In the genomic region with DNA sequence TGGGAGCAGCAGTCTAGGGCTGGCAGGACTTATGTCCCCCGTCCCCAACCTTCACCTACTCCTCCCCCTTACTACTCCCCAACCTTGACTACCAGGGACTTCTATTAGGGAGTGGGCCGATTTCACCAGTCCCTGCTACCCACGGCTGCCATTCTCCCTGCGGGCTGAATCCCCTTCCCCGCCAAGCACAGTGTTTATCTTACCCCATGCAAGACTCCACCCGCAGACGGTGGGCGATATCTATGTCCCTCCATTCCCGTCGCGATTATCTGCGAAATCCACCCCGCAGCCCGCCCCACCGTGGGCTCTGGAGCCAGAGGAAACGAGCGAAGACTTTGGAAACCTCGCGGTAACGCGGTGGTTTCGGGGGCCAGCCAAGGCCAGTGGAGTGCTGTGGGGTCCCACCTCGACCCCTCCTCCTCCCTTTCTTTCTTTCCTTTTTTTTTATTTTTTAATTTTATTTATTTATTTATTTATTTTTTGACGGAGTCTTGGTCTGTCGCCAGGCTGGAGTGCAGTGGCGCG, we compare ENCODE assay signal across 2 cellular contexts.
TF ChIP-seq lines count a peak whose summit lies in the region.

No MANE protein-coding gene starts in this region.

TF ChIP-seq in GM23338, 12 proteins besides CTCF, POLR2A, EP300 and RAD21:
- TF ChIP-seq, protein P1, sequence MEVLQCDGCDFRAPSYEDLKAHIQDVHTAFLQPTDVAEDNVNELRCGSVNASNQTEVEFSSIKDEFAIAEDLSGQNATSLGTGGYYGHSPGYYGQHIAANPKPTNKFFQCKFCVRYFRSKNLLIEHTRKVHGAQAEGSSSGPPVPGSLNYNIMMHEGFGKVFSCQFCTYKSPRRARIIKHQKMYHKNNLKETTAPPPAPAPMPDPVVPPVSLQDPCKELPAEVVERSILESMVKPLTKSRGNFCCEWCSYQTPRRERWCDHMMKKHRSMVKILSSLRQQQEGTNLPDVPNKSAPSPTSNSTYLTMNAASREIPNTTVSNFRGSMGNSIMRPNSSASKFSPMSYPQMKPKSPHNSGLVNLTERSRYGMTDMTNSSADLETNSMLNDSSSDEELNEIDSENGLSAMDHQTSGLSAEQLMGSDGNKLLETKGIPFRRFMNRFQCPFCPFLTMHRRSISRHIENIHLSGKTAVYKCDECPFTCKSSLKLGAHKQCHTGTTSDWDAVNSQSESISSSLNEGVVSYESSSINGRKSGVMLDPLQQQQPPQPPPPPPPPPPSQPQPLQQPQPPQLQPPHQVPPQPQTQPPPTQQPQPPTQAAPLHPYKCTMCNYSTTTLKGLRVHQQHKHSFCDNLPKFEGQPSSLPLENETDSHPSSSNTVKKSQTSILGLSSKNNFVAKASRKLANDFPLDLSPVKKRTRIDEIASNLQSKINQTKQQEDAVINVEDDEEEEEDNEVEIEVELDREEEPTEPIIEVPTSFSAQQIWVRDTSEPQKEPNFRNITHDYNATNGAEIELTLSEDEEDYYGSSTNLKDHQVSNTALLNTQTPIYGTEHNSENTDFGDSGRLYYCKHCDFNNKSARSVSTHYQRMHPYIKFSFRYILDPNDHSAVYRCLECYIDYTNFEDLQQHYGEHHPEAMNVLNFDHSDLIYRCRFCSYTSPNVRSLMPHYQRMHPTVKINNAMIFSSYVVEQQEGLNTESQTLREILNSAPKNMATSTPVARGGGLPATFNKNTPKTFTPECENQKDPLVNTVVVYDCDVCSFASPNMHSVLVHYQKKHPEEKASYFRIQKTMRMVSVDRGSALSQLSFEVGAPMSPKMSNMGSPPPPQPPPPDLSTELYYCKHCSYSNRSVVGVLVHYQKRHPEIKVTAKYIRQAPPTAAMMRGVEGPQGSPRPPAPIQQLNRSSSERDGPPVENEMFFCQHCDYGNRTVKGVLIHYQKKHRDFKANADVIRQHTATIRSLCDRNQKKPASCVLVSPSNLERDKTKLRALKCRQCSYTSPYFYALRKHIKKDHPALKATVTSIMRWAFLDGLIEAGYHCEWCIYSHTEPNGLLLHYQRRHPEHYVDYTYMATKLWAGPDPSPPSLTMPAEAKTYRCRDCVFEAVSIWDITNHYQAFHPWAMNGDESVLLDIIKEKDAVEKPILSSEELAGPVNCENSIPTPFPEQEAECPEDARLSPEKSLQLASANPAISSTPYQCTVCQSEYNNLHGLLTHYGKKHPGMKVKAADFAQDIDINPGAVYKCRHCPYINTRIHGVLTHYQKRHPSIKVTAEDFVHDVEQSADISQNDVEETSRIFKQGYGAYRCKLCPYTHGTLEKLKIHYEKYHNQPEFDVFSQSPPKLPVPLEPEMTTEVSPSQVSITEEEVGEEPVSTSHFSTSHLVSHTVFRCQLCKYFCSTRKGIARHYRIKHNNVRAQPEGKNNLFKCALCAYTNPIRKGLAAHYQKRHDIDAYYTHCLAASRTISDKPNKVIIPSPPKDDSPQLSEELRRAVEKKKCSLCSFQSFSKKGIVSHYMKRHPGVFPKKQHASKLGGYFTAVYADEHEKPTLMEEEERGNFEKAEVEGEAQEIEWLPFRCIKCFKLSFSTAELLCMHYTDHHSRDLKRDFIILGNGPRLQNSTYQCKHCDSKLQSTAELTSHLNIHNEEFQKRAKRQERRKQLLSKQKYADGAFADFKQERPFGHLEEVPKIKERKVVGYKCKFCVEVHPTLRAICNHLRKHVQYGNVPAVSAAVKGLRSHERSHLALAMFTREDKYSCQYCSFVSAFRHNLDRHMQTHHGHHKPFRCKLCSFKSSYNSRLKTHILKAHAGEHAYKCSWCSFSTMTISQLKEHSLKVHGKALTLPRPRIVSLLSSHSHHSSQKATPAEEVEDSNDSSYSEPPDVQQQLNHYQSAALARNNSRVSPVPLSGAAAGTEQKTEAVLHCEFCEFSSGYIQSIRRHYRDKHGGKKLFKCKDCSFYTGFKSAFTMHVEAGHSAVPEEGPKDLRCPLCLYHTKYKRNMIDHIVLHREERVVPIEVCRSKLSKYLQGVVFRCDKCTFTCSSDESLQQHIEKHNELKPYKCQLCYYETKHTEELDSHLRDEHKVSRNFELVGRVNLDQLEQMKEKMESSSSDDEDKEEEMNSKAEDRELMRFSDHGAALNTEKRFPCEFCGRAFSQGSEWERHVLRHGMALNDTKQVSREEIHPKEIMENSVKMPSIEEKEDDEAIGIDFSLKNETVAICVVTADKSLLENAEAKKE (CRISPR knock-in tag; IDR thresholded peaks at IDR 0.05), result no peak
- TF ChIP-seq EZH2phosphoT487 (IDR thresholded peaks at IDR 0.05; ENCODE audit: unreplicated experiment) (peak; percentile 12), EZH2 (IDR thresholded peaks at IDR 0.05; ENCODE audit: low read depth, unreplicated experiment) (peak; percentile 83)
TF ChIP-seq in GM23338: peak in this region for 2.

TF ChIP-seq in neural cell, 6 proteins besides CTCF, POLR2A, EP300 and RAD21 (continued from another document):
- TF ChIP-seq, protein P2, sequence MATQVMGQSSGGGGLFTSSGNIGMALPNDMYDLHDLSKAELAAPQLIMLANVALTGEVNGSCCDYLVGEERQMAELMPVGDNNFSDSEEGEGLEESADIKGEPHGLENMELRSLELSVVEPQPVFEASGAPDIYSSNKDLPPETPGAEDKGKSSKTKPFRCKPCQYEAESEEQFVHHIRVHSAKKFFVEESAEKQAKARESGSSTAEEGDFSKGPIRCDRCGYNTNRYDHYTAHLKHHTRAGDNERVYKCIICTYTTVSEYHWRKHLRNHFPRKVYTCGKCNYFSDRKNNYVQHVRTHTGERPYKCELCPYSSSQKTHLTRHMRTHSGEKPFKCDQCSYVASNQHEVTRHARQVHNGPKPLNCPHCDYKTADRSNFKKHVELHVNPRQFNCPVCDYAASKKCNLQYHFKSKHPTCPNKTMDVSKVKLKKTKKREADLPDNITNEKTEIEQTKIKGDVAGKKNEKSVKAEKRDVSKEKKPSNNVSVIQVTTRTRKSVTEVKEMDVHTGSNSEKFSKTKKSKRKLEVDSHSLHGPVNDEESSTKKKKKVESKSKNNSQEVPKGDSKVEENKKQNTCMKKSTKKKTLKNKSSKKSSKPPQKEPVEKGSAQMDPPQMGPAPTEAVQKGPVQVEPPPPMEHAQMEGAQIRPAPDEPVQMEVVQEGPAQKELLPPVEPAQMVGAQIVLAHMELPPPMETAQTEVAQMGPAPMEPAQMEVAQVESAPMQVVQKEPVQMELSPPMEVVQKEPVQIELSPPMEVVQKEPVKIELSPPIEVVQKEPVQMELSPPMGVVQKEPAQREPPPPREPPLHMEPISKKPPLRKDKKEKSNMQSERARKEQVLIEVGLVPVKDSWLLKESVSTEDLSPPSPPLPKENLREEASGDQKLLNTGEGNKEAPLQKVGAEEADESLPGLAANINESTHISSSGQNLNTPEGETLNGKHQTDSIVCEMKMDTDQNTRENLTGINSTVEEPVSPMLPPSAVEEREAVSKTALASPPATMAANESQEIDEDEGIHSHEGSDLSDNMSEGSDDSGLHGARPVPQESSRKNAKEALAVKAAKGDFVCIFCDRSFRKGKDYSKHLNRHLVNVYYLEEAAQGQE (IDR thresholded peaks at IDR 0.05; ENCODE audit: borderline replicate concordance), result no peak
- TF ChIP-seq MXI1 (conservative IDR thresholded peaks at IDR 0.05; ENCODE audit: poor library complexity, severe bottlenecking) (no peak), SMC3 (conservative IDR thresholded peaks at IDR 0.05; ENCODE audit: poor library complexity) (no peak), POLR2AphosphoS5 (IDR thresholded peaks at IDR 0.05) (no peak), EZH2 (IDR thresholded peaks at IDR 0.05; ENCODE audit: borderline replicate concordance, insufficient read depth, low read length, poor library complexity, severe bottlenecking) (no peak)
